In the genomic region with DNA sequence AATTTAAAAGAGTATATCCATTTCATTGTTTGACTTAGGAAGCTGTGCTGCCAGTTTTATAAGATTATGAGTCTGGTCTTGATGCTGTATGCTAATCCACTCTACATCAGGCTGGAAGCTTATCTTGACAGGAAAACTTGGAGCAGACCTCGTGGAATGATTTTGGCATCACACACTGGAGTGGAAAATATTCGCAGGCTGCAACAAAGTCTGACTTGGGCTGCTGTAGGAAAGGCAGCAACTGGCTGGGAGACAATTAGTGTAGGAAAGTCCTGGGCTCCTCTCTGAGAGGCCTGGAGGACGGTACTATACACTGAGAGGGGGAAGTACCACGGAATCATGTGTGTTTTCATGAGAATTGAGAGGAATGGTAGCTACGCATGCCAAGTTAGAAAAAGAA, we compare ENCODE assay signal across 15 cellular contexts.
"Had no signal": no experiment of that assay in that cellular context is flagged by ENCODE, and none has a peak within 500 bp of the region (broad histone marks: within the 10 kb centered on the region; RNA-seq: fewer than 3 reads in every experiment).

No MANE protein-coding gene starts in this region.

- DNase-seq: activated CD4-positive, alpha-beta T cell treated with anti-CD3 and anti-CD28 coated beads for 48 hours; activated naive CD4-positive, alpha-beta T cell; foreskin fibroblast; mucosa of descending colon; naive thymus-derived CD8-positive, alpha-beta T cell; stimulated activated CD4-positive, alpha-beta T cell treated with anti-CD3 and anti-CD28 coated beads, Interleukin-4, amount 100 ng/mL, for 24 hours; stimulated activated naive CD4-positive, alpha-beta T cell; SW 1271; trophoblast cell had no signal

- H3K4me1 Mint-ChIP-seq: memory B cell; naive thymus-derived CD8-positive, alpha-beta T cell had no signal

- H3K9me3 ChIP-seq: esophagus muscularis mucosa, mucosa of descending colon had no signal

- H3K36me3 ChIP-seq: esophagus muscularis mucosa had no signal

- H3K4me3 ChIP-seq: esophagus muscularis mucosa, mucosa of descending colon, skin epidermis had no signal

- H3K27me3 Mint-ChIP-seq: memory B cell had no signal

- H3K36me3 Mint-ChIP-seq: memory B cell; naive thymus-derived CD8-positive, alpha-beta T cell; WTC11 had no signal

- ATAC-seq: mucosa of descending colon; naive thymus-derived CD8-positive, alpha-beta T cell; WTC11 had no signal

- H3K27ac ChIP-seq: esophagus muscularis mucosa had no signal

- H3K4me3 Mint-ChIP-seq: memory B cell; naive thymus-derived CD8-positive, alpha-beta T cell; WTC11 had no signal

- H3K27me3 ChIP-seq: esophagus muscularis mucosa had no signal

- H3K27ac Mint-ChIP-seq: memory B cell; naive thymus-derived CD8-positive, alpha-beta T cell; WTC11 had no signal

- FAIRE-seq: islet of Langerhans, TTC549 had no signal
